ENCODE assay signal across 8 cellular contexts in genomic region chr11:124402326-124402922, GRCh38.
DNase-seq lines count a peak whose midpoint lies in the region; ATAC-seq, FAIRE-seq and TF ChIP-seq lines count a peak whose summit lies in the region.

No MANE protein-coding gene starts in this region.

- ATAC-seq in GM18867 (IDR thresholded peaks at IDR 0.05; ENCODE audit: unreplicated experiment) (peak; percentile 95), HG03103 (IDR thresholded peaks at IDR 0.05; ENCODE audit: low read depth, unreplicated experiment) (peak; percentile 95)

- TF ChIP-seq CTCF in D721Med (IDR thresholded peaks at IDR 0.05; ENCODE audit: insufficient read depth, missing control alignments): peak; percentile 61

- peak; percentile 12 for DNase-seq in D721Med (ENCODE audit: insufficient read length, low spot score)
- DNase-seq in OCI-M1 (lab: John Stamatoyannopoulos, UW): peak; percentile 90
- DNase-seq in amniotic stem cell (lab: John Stamatoyannopoulos, UW): peak; percentile 72
- DNase-seq in hippocampal formation (lab: John Stamatoyannopoulos, UW): peak; percentile 2 to 36
- DNase-seq in smooth muscle cell of the brain vasculature (ENCODE audit: low read depth, low spot score): peak; percentile 52
- no peak for DNase-seq in cerebellar nuclear complex (lab: John Stamatoyannopoulos, UW)

- no peak for FAIRE-seq in D721Med (lab: Jason Lieb, UNC)

Comparison
In these comparisons a context has a peak if more than half of its experiments do, and no peak if none do; other contexts are left out.
1. DNase-seq: peak in D721Med (single experiment), OCI-M1 (single experiment), amniotic stem cell (single experiment), hippocampal formation (2 of 2) and smooth muscle cell of the brain vasculature (single experiment); none in cerebellar nuclear complex (0 of 2).